In genomic region chr7:116395125-116395791, GRCh38 we compare ENCODE assay signal across 11 cellular contexts.
A peak's percentile ranks its signal among the peaks of the same experiment; 100 is the strongest.
DNase-seq lines count a peak whose midpoint lies in the region; ATAC-seq and TF ChIP-seq lines count a peak whose summit lies in the region.
"Had no signal": no experiment of that assay in that cellular context is flagged by ENCODE, and none has a peak within 500 bp of the region (broad histone marks: within the 10 kb centered on the region; RNA-seq: fewer than 3 reads in every experiment).

No MANE protein-coding gene starts in this region.

- H3K79me2 ChIP-seq in ACC112 (ENCODE audit: control insufficient read depth, insufficient read depth, low read length, unreplicated experiment), result no peaks in the 10 kb centered on the region

- H3K36me3 Mint-ChIP-seq in activated T-cell treated with anti-CD3 and anti-CD28 coated beads, Interleukin-2, amount 50 U/mL, for 72 hours (ENCODE audit: insufficient read depth in 2 of 2), result no peaks in the 10 kb centered on the region
- H3K36me3 Mint-ChIP-seq in activated T-cell treated with anti-CD3 and anti-CD28 coated beads, Interleukin-2, amount 50 U/mL, for 4 hours (ENCODE audit: insufficient read depth), result no peaks in the 10 kb centered on the region
- H3K36me3 Mint-ChIP-seq: activated naive CD8-positive, alpha-beta T cell had no signal

- H3K27ac Mint-ChIP-seq in activated T-cell treated with anti-CD3 and anti-CD28 coated beads, Interleukin-2, amount 50 U/mL, for 72 hours, result no peak overlapping the region
- H3K27ac Mint-ChIP-seq: activated naive CD8-positive, alpha-beta T cell had no signal

- H3K27me3 ChIP-seq in ACC112 (ENCODE audit: insufficient read depth, low read length), result no peaks in the 10 kb centered on the region
- H3K27me3 ChIP-seq in kidney epithelial cell (ENCODE audit: control insufficient read depth, insufficient read depth, low read length), result no peaks in the 10 kb centered on the region

- TF ChIP-seq CTCF in astrocyte of the spinal cord (IDR thresholded peaks at IDR 0.05; ENCODE audit: low read depth, low read length) (no peak), kidney epithelial cell (IDR thresholded peaks at IDR 0.05; ENCODE audit: insufficient read depth, low read length, poor library complexity, severe bottlenecking) (no peak)

- in situ Hi-C loops in astrocyte of the spinal cord (cut with HindIII; ENCODE audit: low sequenced_read_pairs), result no loop called here

- peak overlapping the region; percentile 87 for H3K27ac ChIP-seq in ACC112 (ENCODE audit: low read depth, low read length)

- no peak for ATAC-seq in activated T-cell treated with anti-CD3 and anti-CD28 coated beads, Interleukin-2, amount 50 U/mL, for 72 hours (replicated peaks in 1 of 2)
- no peak for ATAC-seq in activated T-cell treated with anti-CD3 and anti-CD28 coated beads, Interleukin-2, amount 50 U/mL, for 4 hours

- H3K9me3 Mint-ChIP-seq in activated T-cell treated with anti-CD3 and anti-CD28 coated beads, Interleukin-2, amount 50 U/mL, for 72 hours, result peaks cover 0 to 4% of the 10 kb centered on the region in 2 donors
- H3K9me3 Mint-ChIP-seq in activated T-cell treated with anti-CD3 and anti-CD28 coated beads, Interleukin-2, amount 50 U/mL, for 4 hours, result peaks cover 5% of the 10 kb centered on the region

- H3K4me1 ChIP-seq in ACC112 (ENCODE audit: control insufficient read depth, insufficient read depth, low read length, unreplicated experiment), result peaks cover 35% of the 10 kb centered on the region

- DNase-seq in HS-27A (ENCODE audit: low read depth) (peak; percentile 68), astrocyte of the spinal cord (ENCODE audit: low read depth, low spot score) (peak; percentile 91), kidney epithelial cell (ENCODE audit: low read depth) (peak; percentile 83), NCI-H1436 (lab: John Stamatoyannopoulos, UW) (no peak)
- DNase-seq in activated T-cell treated with anti-CD3 and anti-CD28 coated beads, Interleukin-2, amount 50 U/mL, for 72 hours, result no peak
- no peak for DNase-seq in activated T-cell treated with anti-CD3 and anti-CD28 coated beads, Interleukin-2, amount 50 U/mL, for 4 hours
- DNase-seq in activated effector memory CD4-positive, alpha-beta T cell treated with Interleukin-2 at 50 U/mL for 16 hours, result no peak
- DNase-seq: KG1, SIG-M5 had no signal

- H3K4me3 ChIP-seq in ACC112 (ENCODE audit: low read depth, low read length) (peak overlapping the region; percentile 46), astrocyte of the spinal cord (ENCODE audit: low read depth, low read length) (no peak overlapping the region), kidney epithelial cell (ENCODE audit: low read depth, low read length) (no peak overlapping the region)

- H3K27me3 Mint-ChIP-seq in activated T-cell treated with anti-CD3 and anti-CD28 coated beads, Interleukin-2, amount 50 U/mL, for 72 hours (ENCODE audit: low read depth), result peaks cover 10% of the 10 kb centered on the region
- peaks cover 4% of the 10 kb centered on the region for H3K27me3 Mint-ChIP-seq in activated T-cell treated with anti-CD3 and anti-CD28 coated beads, Interleukin-2, amount 50 U/mL, for 4 hours (ENCODE audit: low read depth)

- no peaks in the 10 kb centered on the region for H3K4me1 Mint-ChIP-seq in activated T-cell treated with anti-CD3 and anti-CD28 coated beads, Interleukin-2, amount 50 U/mL, for 72 hours (ENCODE audit: low read depth)
- H3K4me1 Mint-ChIP-seq in activated T-cell treated with anti-CD3 and anti-CD28 coated beads, Interleukin-2, amount 50 U/mL, for 4 hours (ENCODE audit: low read depth), result no peaks in the 10 kb centered on the region

- H3K4me3 Mint-ChIP-seq in activated T-cell treated with anti-CD3 and anti-CD28 coated beads, Interleukin-2, amount 50 U/mL, for 72 hours, result no peak overlapping the region
- no peak overlapping the region for H3K4me3 Mint-ChIP-seq in activated T-cell treated with anti-CD3 and anti-CD28 coated beads, Interleukin-2, amount 50 U/mL, for 4 hours
- H3K4me3 Mint-ChIP-seq: activated naive CD8-positive, alpha-beta T cell had no signal

- peak overlapping the region; percentile 74 for H2AFZ ChIP-seq in ACC112 (ENCODE audit: low read length, unreplicated experiment)

- H3K36me3 ChIP-seq in ACC112 (ENCODE audit: insufficient read depth, low read length), result no peaks in the 10 kb centered on the region
- no peaks in the 10 kb centered on the region for H3K36me3 ChIP-seq in kidney epithelial cell (ENCODE audit: control insufficient read depth, insufficient read depth, low read length)

Comparison
In these comparisons a context has a peak if more than half of its experiments do, and no peak if none do; other contexts are left out.
1. DNase-seq: peak in HS-27A (single experiment), astrocyte of the spinal cord (single experiment) and kidney epithelial cell (single experiment); none in activated T-cell treated with anti-CD3 and anti-CD28 coated beads, Interleukin-2, amount 50 U/mL, for 72 hours (0 of 2), NCI-H1436 (single experiment), activated T-cell treated with anti-CD3 and anti-CD28 coated beads, Interleukin-2, amount 50 U/mL, for 4 hours (single experiment) and activated effector memory CD4-positive, alpha-beta T cell treated with Interleukin-2 at 50 U/mL for 16 hours (single experiment).